ENCODE assay signal across 1 cellular context in the genomic region with DNA sequence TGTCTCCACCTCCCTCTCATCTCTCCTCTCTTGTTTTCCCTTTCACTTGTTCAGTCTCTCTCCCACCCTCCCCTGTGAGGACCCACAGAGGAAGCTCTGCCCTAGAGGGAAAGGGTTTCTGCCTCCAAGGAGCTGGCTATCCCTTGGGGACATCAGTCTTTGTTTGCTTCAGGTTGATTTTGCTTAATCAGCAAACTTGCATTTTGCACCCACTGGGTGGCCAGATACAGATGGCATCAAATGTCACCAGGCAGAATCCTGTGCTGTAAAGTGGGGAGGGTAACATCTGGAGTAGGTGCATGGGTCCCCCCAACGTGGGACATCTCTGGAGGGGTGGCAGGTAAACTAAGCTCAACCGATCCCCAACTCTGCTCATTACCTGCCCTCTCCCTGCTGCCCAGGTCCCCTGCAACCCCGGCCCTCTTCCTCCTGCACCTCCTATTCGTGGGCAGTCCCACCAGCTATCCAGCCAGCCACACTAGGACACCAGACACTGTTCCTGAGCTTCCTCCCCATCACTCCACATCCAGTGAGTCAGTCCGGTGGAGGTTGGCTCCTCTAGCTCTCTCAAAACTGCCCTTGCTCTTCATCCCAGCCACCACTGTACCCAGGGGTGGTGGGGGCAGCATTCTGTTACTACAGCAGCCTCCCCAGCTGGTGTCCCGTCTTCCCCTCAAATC.
A peak's percentile ranks its signal among the peaks of the same experiment; 100 is the strongest.
TF ChIP-seq lines count a peak whose summit lies in the region.

No MANE protein-coding gene starts in this region.

TF ChIP-seq in HepG2, 621 proteins besides CTCF, POLR2A, EP300 and RAD21 (continued from another document):
- 0 out of 2 replicates have a peak, but pooled peaks have one; percentile 43 for TF ChIP-seq RFX5 (IDR thresholded peaks at IDR 0.05; ENCODE audit: low read depth, low read length)
- TF ChIP-seq, protein P1, sequence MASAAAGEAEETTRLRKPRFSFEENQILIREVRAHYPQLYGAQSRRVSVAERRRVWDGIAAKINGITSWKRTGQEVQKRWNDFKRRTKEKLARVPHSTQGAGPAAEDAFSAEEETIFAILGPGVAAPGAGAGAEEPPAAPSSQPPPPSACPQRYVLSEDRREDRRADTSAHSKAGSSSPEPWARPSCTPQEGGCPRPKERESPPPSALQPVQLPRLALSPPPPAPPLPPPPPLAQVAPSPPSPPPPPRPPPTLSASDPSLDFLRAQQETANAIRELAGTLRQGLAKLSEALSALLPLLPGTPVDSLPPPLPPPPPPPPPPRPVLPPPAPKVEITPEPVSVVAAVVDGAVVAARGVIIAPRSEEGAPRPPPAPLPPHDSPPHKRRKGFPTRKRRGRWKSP (CRISPR knock-in tag; IDR thresholded peaks at IDR 0.05), result no peak
- no peak for TF ChIP-seq BRCA1 (CRISPR knock-in tag; IDR thresholded peaks at IDR 0.05)
- TF ChIP-seq, protein P2, sequence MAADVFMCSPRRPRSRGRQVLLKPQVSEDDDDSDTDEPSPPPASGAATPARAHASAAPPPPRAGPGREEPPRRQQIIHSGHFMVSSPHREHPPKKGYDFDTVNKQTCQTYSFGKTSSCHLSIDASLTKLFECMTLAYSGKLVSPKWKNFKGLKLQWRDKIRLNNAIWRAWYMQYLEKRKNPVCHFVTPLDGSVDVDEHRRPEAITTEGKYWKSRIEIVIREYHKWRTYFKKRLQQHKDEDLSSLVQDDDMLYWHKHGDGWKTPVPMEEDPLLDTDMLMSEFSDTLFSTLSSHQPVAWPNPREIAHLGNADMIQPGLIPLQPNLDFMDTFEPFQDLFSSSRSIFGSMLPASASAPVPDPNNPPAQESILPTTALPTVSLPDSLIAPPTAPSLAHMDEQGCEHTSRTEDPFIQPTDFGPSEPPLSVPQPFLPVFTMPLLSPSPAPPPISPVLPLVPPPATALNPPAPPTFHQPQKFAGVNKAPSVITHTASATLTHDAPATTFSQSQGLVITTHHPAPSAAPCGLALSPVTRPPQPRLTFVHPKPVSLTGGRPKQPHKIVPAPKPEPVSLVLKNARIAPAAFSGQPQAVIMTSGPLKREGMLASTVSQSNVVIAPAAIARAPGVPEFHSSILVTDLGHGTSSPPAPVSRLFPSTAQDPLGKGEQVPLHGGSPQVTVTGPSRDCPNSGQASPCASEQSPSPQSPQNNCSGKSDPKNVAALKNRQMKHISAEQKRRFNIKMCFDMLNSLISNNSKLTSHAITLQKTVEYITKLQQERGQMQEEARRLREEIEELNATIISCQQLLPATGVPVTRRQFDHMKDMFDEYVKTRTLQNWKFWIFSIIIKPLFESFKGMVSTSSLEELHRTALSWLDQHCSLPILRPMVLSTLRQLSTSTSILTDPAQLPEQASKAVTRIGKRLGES (CRISPR knock-in tag; IDR thresholded peaks at IDR 0.05; ENCODE audit: borderline replicate concordance), result no peak
- peak; percentile 96 for TF ChIP-seq MAFF (IDR thresholded peaks at IDR 0.05; ENCODE audit: low read depth, low read length)
